8 cellular contexts compared by ENCODE assay signal in the genomic region with DNA sequence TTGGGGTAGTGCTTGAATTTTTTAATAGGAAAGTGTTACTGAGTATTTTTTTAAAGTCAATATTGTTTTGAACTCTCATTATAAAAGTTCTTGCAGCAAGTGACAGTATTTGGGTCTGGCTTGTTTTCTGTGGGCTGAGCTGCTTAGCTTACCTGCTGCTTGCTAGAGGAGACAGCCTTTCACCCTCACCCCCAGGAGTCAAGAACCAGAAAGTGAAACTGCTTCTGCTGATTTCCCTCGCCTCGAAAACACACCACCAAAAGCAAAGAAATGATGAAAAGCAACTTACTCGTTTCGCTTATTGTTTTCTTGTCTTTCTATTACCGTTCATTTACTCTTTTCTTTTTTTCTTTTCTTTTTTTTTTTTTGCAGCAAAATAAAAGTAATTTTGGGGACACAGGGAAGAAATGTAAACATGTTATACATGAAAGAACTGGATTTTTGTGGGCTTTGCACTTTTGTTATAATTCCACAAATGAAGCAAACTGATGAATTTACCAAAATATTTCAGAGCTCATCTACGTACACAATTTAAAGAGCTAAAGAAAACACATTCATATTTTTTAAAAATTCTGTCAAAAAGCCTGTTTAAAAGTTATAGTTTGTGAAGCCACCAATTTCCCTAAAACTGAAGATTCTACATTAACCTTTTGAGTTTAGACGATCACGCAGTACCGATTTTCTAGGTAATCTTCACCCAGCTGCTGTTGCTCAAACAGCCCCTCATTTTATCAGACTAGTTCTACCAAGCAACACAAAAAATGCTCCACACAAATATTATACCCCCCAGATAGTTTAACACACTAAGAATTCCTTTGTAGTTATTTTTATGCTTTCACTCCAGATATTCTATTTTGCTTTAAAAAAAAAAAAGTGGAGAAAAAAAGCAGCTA. TPM values are rescaled to one million over a fixed set of nuclear protein-coding genes. Genes with fewer than 3 reads are reported as not detected.
A peak's percentile ranks its signal among the peaks of the same experiment; 100 is the strongest.
DNase-seq lines count a peak whose midpoint lies in the region; ATAC-seq and TF ChIP-seq lines count a peak whose summit lies in the region.

No MANE protein-coding gene starts in this region.

- whole genome bisulfite sequencing in right lobe of liver (ENCODE audit: insufficient coverage, low coverage, low lambda C conversion rate, missing lambda C conversion rate) = 10% methylated on average over 9 of the region's 9 CpGs
- 81 to 86% methylated on average over 9 of the region's 9 CpGs for WGBS in testis, 2 donors

- ATAC-seq in HG02885 (IDR thresholded peaks at IDR 0.05; ENCODE audit: poor library complexity, unreplicated experiment) (peak; percentile 60), right lobe of liver (peak; percentile 34 to 52 (median 38)), HG02840 (IDR thresholded peaks at IDR 0.05; ENCODE audit: low FRiP score, unreplicated experiment) (no peak)

- intact Hi-C loops in right lobe of liver (cut with DNase I) = no loop called here
- intact Hi-C loops in testis (cut with DNase I; ENCODE audit: low total_unique reads) = no loop called here
- intact Hi-C loops in cardiac septum (cut with DNase I) = no loop called here

- TF ChIP-seq POLR2A in right lobe of liver (IDR thresholded peaks at IDR 0.05) (no peak), testis (IDR thresholded peaks at IDR 0.05) (no peak)

- TF ChIP-seq CTCF in GM06990 (IDR thresholded peaks at IDR 0.05; ENCODE audit: insufficient read depth, low read length, poor library complexity, severe bottlenecking) = no peak
- no peak for TF ChIP-seq CTCF in right lobe of liver (IDR thresholded peaks at IDR 0.05)
- no peak for TF ChIP-seq CTCF in testis (IDR thresholded peaks at IDR 0.05)

- H3K27ac ChIP-seq in right lobe of liver (peak overlapping the region; percentile 76 to 94 (median 82)), testis (no peak overlapping the region)

- H3K36me3 ChIP-seq in GM06990 (ENCODE audit: control insufficient read depth, insufficient read depth, low read length) (no peaks in the 10 kb centered on the region), right lobe of liver (no peaks in the 10 kb centered on the region), testis (ENCODE audit: low read depth, missing control alignments) (no peaks in the 10 kb centered on the region)

- DNase-seq in GM06990 (ENCODE audit: extremely low read depth, insufficient read length) (peak; percentile 30), right lobe of liver (peak in 1 of 3 donors; percentile 63), C1 segment of cervical spinal cord (lab: John Stamatoyannopoulos, UW) (no peak), testis (no peak), cardiac septum (ENCODE audit: low spot score) (no peak)
- peak; percentile 33 to 60 for DNase-seq in activated CD4-positive, alpha-beta T cell treated with anti-CD3 and anti-CD28 coated beads, Interleukin-2, amount 50 U/mL, for 48 hours

- H3K4me1 ChIP-seq in right lobe of liver (peaks cover 0 to 52% (median 23%) of the 10 kb centered on the region in 4 donors), testis (peaks cover 3% of the 10 kb centered on the region)

- H3K4me3 ChIP-seq in GM06990 (replicated peaks; ENCODE audit: low read depth, low read length) (0 out of 2 replicates have a peak overlapping the region, but pooled peaks have one; percentile 20), right lobe of liver (peak overlapping the region; percentile 6 to 38 (median 30)), testis (no peak overlapping the region)

- no peaks in the 10 kb centered on the region for H3K27me3 ChIP-seq in GM06990 (replicated peaks; ENCODE audit: control insufficient read depth, insufficient read depth, low read length)
- H3K27me3 ChIP-seq in right lobe of liver = no peaks in the 10 kb centered on the region
- no peaks in the 10 kb centered on the region for H3K27me3 ChIP-seq in testis

- no peaks in the 10 kb centered on the region for H3K9me3 ChIP-seq in right lobe of liver
- H3K9me3 ChIP-seq in testis = no peaks in the 10 kb centered on the region

RNA-seq across cellular contexts. Expression of a gene that starts 1.7 kb away (rescaled TPM):
- total RNA-seq in right lobe of liver (1 to 10 TPM; 1.0 to 4.9 (median 1.5) TPM), testis (1 to 10 TPM; 1.3 to 1.4 TPM), cardiac septum (not detected)
- 7.8 TPM for polyA plus RNA-seq in testis (ENCODE audit: insufficient read depth, low read depth, low replicate concordance)

Comparison
In these comparisons a context has a peak if more than half of its experiments do, and no peak if none do; other contexts are left out.
1. DNase-seq: peak in GM06990 (single experiment) and activated CD4-positive, alpha-beta T cell treated with anti-CD3 and anti-CD28 coated beads, Interleukin-2, amount 50 U/mL, for 48 hours (2 of 2); none in C1 segment of cervical spinal cord (0 of 14), testis (single experiment) and cardiac septum (single experiment).
2. H3K4me3 ChIP-seq: peak in GM06990 (single experiment) and right lobe of liver (3 of 3); none in testis (0 of 2).
3. H3K27ac ChIP-seq: peak in right lobe of liver (3 of 3); none in testis (0 of 2).